Comparison of ENCODE assay signal across 8 cellular contexts in genomic region chr1:61042679-61043009, GRCh38. TPM values are rescaled to one million over a fixed set of nuclear protein-coding genes. Genes with fewer than 3 reads are reported as not detected.
DNase-seq lines count a peak whose midpoint lies in the region; ATAC-seq, FAIRE-seq and TF ChIP-seq lines count a peak whose summit lies in the region.

No MANE protein-coding gene starts in this region.

- no peak for TF ChIP-seq CTCF in AG10803 (conservative IDR thresholded peaks at IDR 0.05; ENCODE audit: low read length)
- no peak for TF ChIP-seq CTCF in LNCaP clone FGC (IDR thresholded peaks at IDR 0.05; ENCODE audit: control insufficient read depth, extremely low read depth, insufficient read depth)
- TF ChIP-seq CTCF in H1 (IDR thresholded peaks at IDR 0.05; ENCODE audit: control extremely low read depth in 1 of 3, insufficient read depth in 1 of 3, low read depth in 1 of 3, low read length in 3 of 3): no peak
- no peak for TF ChIP-seq CTCF in neural cell (IDR thresholded peaks at IDR 0.05; ENCODE audit: poor library complexity, severe bottlenecking)

- ATAC-seq in GM21723 (IDR thresholded peaks at IDR 0.05; ENCODE audit: unreplicated experiment): no peak

- peak overlapping the region; percentile 91; the same call in 1 of the 2 replicates for H2AFZ ChIP-seq in H1 (ENCODE audit: low read length)
- no peak overlapping the region for H2AFZ ChIP-seq in neural cell (ENCODE audit: low read depth, low read length)

- peaks cover 0 to 5% (median 2%) of the 10 kb centered on the region in 4 experiments; a peak in 5 of 7 replicates for H3K4me1 ChIP-seq in H1 (replicated peaks in 1 of 4; ENCODE audit: control insufficient read depth in 3 of 4, insufficient read depth in 4 of 4, low read length in 3 of 4)

- peak overlapping the region; percentile 76; the same call in 1 of the 2 replicates for H2BK12ac ChIP-seq in H1 (ENCODE audit: low read depth, low read length)

- no peak overlapping the region; the same call in 1 of the 2 replicates for H4K8ac ChIP-seq in H1 (ENCODE audit: extremely low read depth, insufficient read depth, low read length)

- H3K9ac ChIP-seq in H1 (replicated peaks in 1 of 4; ENCODE audit: extremely low read depth in 1 of 4, low read depth in 3 of 4, low read length in 3 of 4) (no peak overlapping the region), neural cell (ENCODE audit: low read length) (no peak overlapping the region)

- H3K27me3 ChIP-seq in H1 (replicated peaks in 1 of 4; ENCODE audit: control insufficient read depth in 3 of 4, extremely low read depth in 1 of 4, insufficient read depth in 3 of 4, low read length in 3 of 4): peaks cover 0 to 24% (median 19%) of the 10 kb centered on the region in 4 experiments; a peak in 6 of 7 replicates
- peaks cover 28% of the 10 kb centered on the region for H3K27me3 ChIP-seq in neural cell (ENCODE audit: insufficient read depth, low read depth, low read length)

- no peak overlapping the region; the same call in 1 of the 2 replicates for H2BK20ac ChIP-seq in H1 (ENCODE audit: low read length)

- H2BK120ac ChIP-seq in H1 (replicated peaks; ENCODE audit: low read depth, low read length): no peak overlapping the region

- H3K18ac ChIP-seq in H1 (ENCODE audit: extremely low read depth, low read length): peak overlapping the region; percentile 90; the same call in 1 of the 2 replicates

- no peaks in the 10 kb centered on the region for H3F3A ChIP-seq in neural cell (ENCODE audit: insufficient read depth, low read length, poor library complexity, severe bottlenecking)

- H3K79me2 ChIP-seq in H1 (ENCODE audit: control insufficient read depth in 1 of 2, insufficient read depth in 2 of 2, low read length in 2 of 2): no peaks in the 10 kb centered on the region
- no peaks in the 10 kb centered on the region for H3K79me2 ChIP-seq in neural cell (replicated peaks; ENCODE audit: insufficient read depth, low read length)

- H3K14ac ChIP-seq in H1 (ENCODE audit: insufficient read length): no peak overlapping the region

- FAIRE-seq in H1 (lab: Jason Lieb, UNC) (no peak), H54 (lab: Jason Lieb, UNC) (no peak)

- H2AK5ac ChIP-seq in H1 (ENCODE audit: low read depth, low read length): no peak overlapping the region

- H3K27ac ChIP-seq in H1 (ENCODE audit: low read depth, low read length): no peak overlapping the region
- H3K27ac ChIP-seq in neural cell (ENCODE audit: low read length): no peak overlapping the region

- 48% methylated on average over 16 of the region's 16 CpGs; no CpG with 5 or more reads in 1 of the 2 experiments for WGBS in H1 (ENCODE audit: extremely low coverage in 1 of 2, insufficient coverage in 1 of 2, insufficient read length in 1 of 2, insufficient replicate concordance in 2 of 2, low coverage in 1 of 2, low lambda C conversion rate in 2 of 2, missing lambda C conversion rate in 1 of 2), 2 experiments

- H3K9me3 ChIP-seq in H1 (ENCODE audit: insufficient read depth in 2 of 2, low read depth in 1 of 2, low read length in 1 of 2): no peaks in the 10 kb centered on the region
- H3K9me3 ChIP-seq in neural cell (ENCODE audit: low read length): no peaks in the 10 kb centered on the region

- H2BK5ac ChIP-seq in H1 (ENCODE audit: low read depth, low read length): no peak overlapping the region

- H3K4me2 ChIP-seq in H1 (ENCODE audit: insufficient read depth in 1 of 2, low read depth in 2 of 2, low read length in 2 of 2) (peak overlapping the region; percentile 45 to 77), neural cell (ENCODE audit: low read length) (no peak overlapping the region)

- H3K4me3 ChIP-seq in AG10803 (ENCODE audit: low read length) (peak overlapping the region; percentile 32; the same call in 1 of the 2 replicates), LNCaP clone FGC (ENCODE audit: low read depth, low read length) (peak overlapping the region; percentile 31), H1 (ENCODE audit: extremely low read depth in 1 of 4, insufficient read depth in 2 of 4, low read depth in 3 of 4, low read length in 4 of 4) (peak overlapping the region; percentile 12 to 66 (median 38); a peak in 6 of 8 replicates), neural cell (ENCODE audit: low read length) (peak overlapping the region; percentile 42)

- CTCF ChIA-PET in H1 (lab: Charles Lee; ENCODE audit: partially characterized antibody): interaction anchor here (0.6 to 5.1 kb wide), 38 partner anchors 9 to 1064 kb away, joined by 3 to 42 read pairs (median 4); no protein-coding TSS in a partner anchor

- TF ChIP-seq EP300 in H1 (IDR thresholded peaks at IDR 0.05; ENCODE audit: borderline replicate concordance in 1 of 2, low read depth in 2 of 2, low read length in 2 of 2) (no peak), neural cell (conservative IDR thresholded peaks at IDR 0.05; ENCODE audit: poor library complexity, severe bottlenecking) (no peak)

- no peak overlapping the region for H3K4ac ChIP-seq in H1 (replicated peaks; ENCODE audit: insufficient read length, low read depth, low read length)

- POLR2A ChIA-PET in H1 (lab: Charles Lee; ENCODE audit: partially characterized antibody): interaction anchor here (0.7 to 1.9 kb wide), 2 partner anchors 34 to 194 kb away, joined by 3 to 14 read pairs; no protein-coding TSS in a partner anchor

- no peak for TF ChIP-seq RAD21 in H1 (IDR thresholded peaks at IDR 0.05 in 1 of 2, conservative IDR thresholded peaks at IDR 0.05 in 1 of 2; ENCODE audit: low read depth in 2 of 2, low read length in 2 of 2)
- TF ChIP-seq RAD21 in neural cell (conservative IDR thresholded peaks at IDR 0.05): no peak

- peaks cover 2% of the 10 kb centered on the region; the same call in 1 of the 2 replicates for H3K23me2 ChIP-seq in H1 (ENCODE audit: low read depth, low read length)

- no peak for TF ChIP-seq POLR2A in H1 (IDR thresholded peaks at IDR 0.05; ENCODE audit: control extremely low read depth in 1 of 2, low read depth in 2 of 2, low read length in 2 of 2)
- TF ChIP-seq POLR2A in H54 (IDR thresholded peaks at IDR 0.05; ENCODE audit: low read depth, low read length): no peak

- H2BK15ac ChIP-seq in H1 (ENCODE audit: low read length): peak overlapping the region; percentile 46; the same call in 1 of the 2 replicates

- H3K79me1 ChIP-seq in H1 (ENCODE audit: low read depth, low read length): no peaks in the 10 kb centered on the region

- H4K5ac ChIP-seq in H1 (ENCODE audit: insufficient read length, low read depth, low read length): no peak overlapping the region

- H3K23ac ChIP-seq in H1 (ENCODE audit: insufficient read length): no peak overlapping the region

- H3K9me2 ChIP-seq in neural cell (ENCODE audit: insufficient read depth, low read length): no peaks in the 10 kb centered on the region

- no peak overlapping the region for H4K91ac ChIP-seq in H1 (replicated peaks; ENCODE audit: insufficient read length, low read length)

- no peaks in the 10 kb centered on the region for H4K20me1 ChIP-seq in H1 (replicated peaks in 1 of 2; ENCODE audit: control insufficient read depth in 1 of 2, insufficient read depth in 2 of 2, low read length in 2 of 2)
- no peaks in the 10 kb centered on the region for H4K20me1 ChIP-seq in neural cell (ENCODE audit: insufficient read depth)

- DNase-seq in AG10803 (ENCODE audit: low read depth): no peak
- DNase-seq in LNCaP clone FGC (ENCODE audit: low read depth): no peak
- DNase-seq in H1 (ENCODE audit: low read depth in 1 of 2, low spot score in 2 of 2): no peak
- no peak for DNase-seq in stimulated activated CD8-positive, alpha-beta memory T cell treated with anti-CD3 and anti-CD28 coated beads, Interleukin-4, amount 100 ng/mL, for 48 hours
- DNase-seq in KG1 (lab: John Stamatoyannopoulos, UW): no peak
- no peak for DNase-seq in H54 (ENCODE audit: insufficient read length, low spot score)

- H3K36me3 ChIP-seq in H1 (ENCODE audit: control insufficient read depth in 2 of 4, insufficient read depth in 4 of 4, low read length in 3 of 4) (no peaks in the 10 kb centered on the region), neural cell (ENCODE audit: insufficient read depth, low read length) (no peaks in the 10 kb centered on the region)

- H3K56ac ChIP-seq in H1 (replicated peaks; ENCODE audit: insufficient read length, low read depth, low read length): no peak overlapping the region

TF ChIP-seq in H1, 55 proteins besides CTCF, POLR2A, EP300 and RAD21 (continues in another document):
- TF ChIP-seq CEBPB (IDR thresholded peaks at IDR 0.05; ENCODE audit: low read depth, low read length): no peak
- no peak for TF ChIP-seq KDM4A (IDR thresholded peaks at IDR 0.05; ENCODE audit: low read depth, low read length, severe bottlenecking)
- TF ChIP-seq GTF2F1 (IDR thresholded peaks at IDR 0.05; ENCODE audit: borderline replicate concordance, low read depth, low read length): no peak
- no peak for TF ChIP-seq TAF7 (optimal IDR thresholded peaks at IDR 0.05; ENCODE audit: borderline replicate concordance, low read depth, low read length)
- no peak; the same call in 1 of the 2 replicates for TF ChIP-seq MAX (IDR thresholded peaks at IDR 0.05)
- TF ChIP-seq KDM5A (IDR thresholded peaks at IDR 0.05; ENCODE audit: low read length): no peak

TF ChIP-seq in neural cell, 6 proteins besides CTCF, POLR2A, EP300 and RAD21 (continues in another document):
- no peak for TF ChIP-seq TAF1 (IDR thresholded peaks at IDR 0.05; ENCODE audit: low read depth)
- no peak for TF ChIP-seq POLR2AphosphoS5 (IDR thresholded peaks at IDR 0.05)
- no peak for TF ChIP-seq EZH2 (IDR thresholded peaks at IDR 0.05; ENCODE audit: borderline replicate concordance, insufficient read depth, low read length, poor library complexity, severe bottlenecking)
- TF ChIP-seq MXI1 (conservative IDR thresholded peaks at IDR 0.05; ENCODE audit: poor library complexity, severe bottlenecking): no peak
- no peak for TF ChIP-seq SMC3 (conservative IDR thresholded peaks at IDR 0.05; ENCODE audit: poor library complexity)

RNA-seq across cellular contexts. Expression of gene NFIA, which starts 39.7 kb away (rescaled TPM):
- 1.8 and 2.3 TPM in 2 replicates for total RNA-seq in H1 (2021; fragmentation: NEBNext Ultra II Directional; extraction: Animal tissue kit (Norgen Biotek cat#: 25700))
- polyA plus RNA-seq in H1 (2011; rRNA removed) (1.4 and 2.3 TPM in 2 replicates), neural cell (0.47 TPM in 1 of 2 replicates, not detected in the other)
- polyA plus RNA-seq in H1 (2011; cell fraction: cytosol; rRNA removed): 1.0 TPM
- polyA plus RNA-seq in H1 (2011; cell fraction: nucleus; rRNA removed): 2.8 TPM
- polyA plus RNA-seq in H1 (2012, experiment 1 of 2): 1.1 to 1.5 TPM (median 1.3 TPM) in 4 replicates
- polyA plus RNA-seq in H1 (2012, experiment 2 of 2): 0.25 TPM
- polyA plus RNA-seq in H1 (2013, experiment 1 of 2): 1.4 TPM
- polyA plus RNA-seq in H1 (2013, experiment 2 of 2): 1.3 TPM
- polyA minus RNA-seq in H1 (2011; rRNA and poly(A)+ RNA removed): 7.0 and 13.4 TPM in 2 replicates
- 4.1 TPM for polyA minus RNA-seq in H1 (2011; cell fraction: cytosol; rRNA and poly(A)+ RNA removed)
- polyA minus RNA-seq in H1 (2011; cell fraction: nucleus; rRNA and poly(A)+ RNA removed): 12.6 TPM
- polyA minus RNA-seq in neural cell: 0.24 and 1.4 TPM in 2 replicates
